Comparison of ENCODE assay signal across 17 cellular contexts in genomic region chr2:65045651-65046050, GRCh38. TPM values are rescaled to one million over a fixed set of nuclear protein-coding genes. Genes with fewer than 3 reads are reported as not detected.
A peak's percentile ranks its signal among the peaks of the same experiment; 100 is the strongest.
DNase-seq lines count a peak whose midpoint lies in the region; ATAC-seq, FAIRE-seq and TF ChIP-seq lines count a peak whose summit lies in the region.
"Had no signal": no experiment of that assay in that cellular context is flagged by ENCODE, and none has a peak within 500 bp of the region (broad histone marks: within the 10 kb centered on the region; RNA-seq: fewer than 3 reads in every experiment).

No MANE protein-coding gene starts in this region.

- peaks cover 22% of the 10 kb centered on the region for H3K9me3 Mint-ChIP-seq in nephron progenitor cell
- H3K9me3 Mint-ChIP-seq in stimulated activated naive CD8-positive, alpha-beta T cell treated with anti-CD3 and anti-CD28 coated beads, Interleukin-15, amount 100 ng/mL, for 72 hours = peaks cover 25 to 37% of the 10 kb centered on the region in 2 donors
- peaks cover 15% of the 10 kb centered on the region for H3K9me3 Mint-ChIP-seq in activated T-cell treated with anti-CD3 and anti-CD28 coated beads, Interleukin-2, amount 50 U/mL, for 4 hours

- TF ChIP-seq CTCF in nephron progenitor cell (IDR thresholded peaks at IDR 0.05) (no peak), kidney (IDR thresholded peaks at IDR 0.05; ENCODE audit: borderline replicate concordance, extremely low read depth, insufficient read depth) (no peak)

- peak overlapping the region; percentile 56 for H3K9ac ChIP-seq in NT2/D1 (ENCODE audit: insufficient read length, low read depth)
- no peak overlapping the region for H3K9ac ChIP-seq in kidney (ENCODE audit: low read length in 2 of 2)

- H3K27ac Mint-ChIP-seq in nephron progenitor cell = no peak overlapping the region
- peak overlapping the region in 1 of 2 donors; percentile 12 for H3K27ac Mint-ChIP-seq in stimulated activated naive CD8-positive, alpha-beta T cell treated with anti-CD3 and anti-CD28 coated beads, Interleukin-15, amount 100 ng/mL, for 72 hours
- H3K27ac Mint-ChIP-seq: activated CD8-positive, alpha-beta T cell treated with anti-CD3 and anti-CD28 coated beads for 36 hours; brain; effector memory CD8-positive, alpha-beta T cell had no signal

- no peak overlapping the region for H3K4me3 Mint-ChIP-seq in nephron progenitor cell
- no peak overlapping the region for H3K4me3 Mint-ChIP-seq in stimulated activated naive CD8-positive, alpha-beta T cell treated with anti-CD3 and anti-CD28 coated beads, Interleukin-15, amount 100 ng/mL, for 72 hours
- H3K4me3 Mint-ChIP-seq in activated T-cell treated with anti-CD3 and anti-CD28 coated beads, Interleukin-2, amount 50 U/mL, for 4 hours = no peak overlapping the region
- H3K4me3 Mint-ChIP-seq: activated CD8-positive, alpha-beta T cell treated with anti-CD3 and anti-CD28 coated beads for 36 hours; brain; effector memory CD8-positive, alpha-beta T cell had no signal

- H3K27ac ChIP-seq in ectodermal cell (ENCODE audit: insufficient read depth, low read depth, low read length, poor library complexity, severe bottlenecking) = peak overlapping the region; percentile 23
- H3K27ac ChIP-seq in kidney (ENCODE audit: low read depth in 2 of 2, low read length in 2 of 2) = no peak overlapping the region
- H3K27ac ChIP-seq: psoas muscle, suprapubic skin had no signal

- DNase-seq in ELR (ENCODE audit: low read depth) (peak; percentile 85), NT2/D1 (ENCODE audit: low read depth, low spot score) (peak; percentile 89), nephron progenitor cell (peak; percentile 7), kidney (no peak), GM19240 (ENCODE audit: insufficient read length, low spot score) (no peak)
- DNase-seq in stimulated activated naive CD8-positive, alpha-beta T cell treated with anti-CD3 and anti-CD28 coated beads, Interleukin-15, amount 100 ng/mL, for 72 hours = no peak
- no peak for DNase-seq in activated T-cell treated with anti-CD3 and anti-CD28 coated beads, Interleukin-2, amount 50 U/mL, for 4 hours
- DNase-seq: activated CD8-positive, alpha-beta T cell treated with anti-CD3 and anti-CD28 coated beads for 36 hours; AML-193; effector memory CD8-positive, alpha-beta T cell; gastrocnemius medialis; psoas muscle had no signal

- H3K4me1 Mint-ChIP-seq in nephron progenitor cell = peaks cover 8% of the 10 kb centered on the region
- peaks cover 1% of the 10 kb centered on the region for H3K4me1 Mint-ChIP-seq in stimulated activated naive CD8-positive, alpha-beta T cell treated with anti-CD3 and anti-CD28 coated beads, Interleukin-15, amount 100 ng/mL, for 72 hours
- peaks cover 1% of the 10 kb centered on the region for H3K4me1 Mint-ChIP-seq in activated T-cell treated with anti-CD3 and anti-CD28 coated beads, Interleukin-2, amount 50 U/mL, for 4 hours (ENCODE audit: low read depth)

- WGBS in ectodermal cell, 2 experiments = 47% methylated on average over 9 to 10 of the region's 10 CpGs

- peaks cover 2% of the 10 kb centered on the region for H3K36me3 ChIP-seq in NT2/D1 (ENCODE audit: insufficient read depth, insufficient read length, low read length)
- peaks cover 10% of the 10 kb centered on the region for H3K36me3 ChIP-seq in ectodermal cell (ENCODE audit: control insufficient read depth, insufficient read depth, low read length)
- H3K36me3 ChIP-seq in kidney (ENCODE audit: control insufficient read depth in 1 of 2, insufficient read depth in 2 of 2, low read length in 2 of 2) = no peaks in the 10 kb centered on the region
- H3K36me3 ChIP-seq: gastrocnemius medialis, suprapubic skin had no signal

- peaks cover 51% of the 10 kb centered on the region for H3K36me3 Mint-ChIP-seq in nephron progenitor cell (ENCODE audit: low read depth)
- H3K36me3 Mint-ChIP-seq in activated T-cell treated with anti-CD3 and anti-CD28 coated beads, Interleukin-2, amount 50 U/mL, for 4 hours (ENCODE audit: insufficient read depth) = peaks cover 16% of the 10 kb centered on the region

- H3K9me3 ChIP-seq in NT2/D1 (ENCODE audit: insufficient read depth, low read length) (peaks cover 48% of the 10 kb centered on the region), ectodermal cell (ENCODE audit: control insufficient read depth, low read length) (no peaks in the 10 kb centered on the region), kidney (ENCODE audit: control insufficient read depth in 1 of 2, low read length in 2 of 2) (no peaks in the 10 kb centered on the region)
- H3K9me3 ChIP-seq: gastrocnemius medialis, psoas muscle, suprapubic skin had no signal

- peaks cover 5% of the 10 kb centered on the region for H3K27me3 Mint-ChIP-seq in nephron progenitor cell (ENCODE audit: low read depth, poor library complexity)
- H3K27me3 Mint-ChIP-seq in stimulated activated naive CD8-positive, alpha-beta T cell treated with anti-CD3 and anti-CD28 coated beads, Interleukin-15, amount 100 ng/mL, for 72 hours = no peaks in the 10 kb centered on the region
- no peaks in the 10 kb centered on the region for H3K27me3 Mint-ChIP-seq in activated T-cell treated with anti-CD3 and anti-CD28 coated beads, Interleukin-2, amount 50 U/mL, for 4 hours (ENCODE audit: low read depth)
- H3K27me3 Mint-ChIP-seq: activated CD8-positive, alpha-beta T cell treated with anti-CD3 and anti-CD28 coated beads for 36 hours; brain; effector memory CD8-positive, alpha-beta T cell had no signal

- peaks cover 5% of the 10 kb centered on the region for H3K4me1 ChIP-seq in NT2/D1 (ENCODE audit: insufficient read depth, insufficient read length)
- H3K4me1 ChIP-seq in ectodermal cell (ENCODE audit: control insufficient read depth, insufficient read depth, low read length) = no peaks in the 10 kb centered on the region
- no peaks in the 10 kb centered on the region for H3K4me1 ChIP-seq in kidney (ENCODE audit: control insufficient read depth in 1 of 2, insufficient read depth in 1 of 2, low read depth in 1 of 2, low read length in 2 of 2)

- intact Hi-C loops in kidney (cut with DNase I) = no loop called here

- FAIRE-seq in kidney (lab: Jason Lieb, UNC) = no peak
- FAIRE-seq: TTC549 had no signal

- ATAC-seq in stimulated activated naive CD8-positive, alpha-beta T cell treated with anti-CD3 and anti-CD28 coated beads, Interleukin-15, amount 100 ng/mL, for 72 hours = no peak
- ATAC-seq in activated T-cell treated with anti-CD3 and anti-CD28 coated beads, Interleukin-2, amount 50 U/mL, for 4 hours = no peak
- ATAC-seq: activated CD8-positive, alpha-beta T cell treated with anti-CD3 and anti-CD28 coated beads for 36 hours; effector memory CD8-positive, alpha-beta T cell; gastrocnemius medialis; HCT116; psoas muscle had no signal

- H3K27me3 ChIP-seq in NT2/D1 (ENCODE audit: insufficient read depth, insufficient read length) = no peaks in the 10 kb centered on the region
- no peaks in the 10 kb centered on the region for H3K27me3 ChIP-seq in ectodermal cell (ENCODE audit: control insufficient read depth, insufficient read depth, low read length, poor library complexity, severe bottlenecking)
- H3K27me3 ChIP-seq: gastrocnemius medialis, suprapubic skin had no signal

- H3K4me3 ChIP-seq in NT2/D1 (ENCODE audit: insufficient read length, low read depth) (no peak overlapping the region), ectodermal cell (ENCODE audit: insufficient read depth, low read depth, low read length) (no peak overlapping the region), kidney (ENCODE audit: low read length in 2 of 2) (no peak overlapping the region)
- H3K4me3 ChIP-seq: gastrocnemius medialis, psoas muscle, suprapubic skin had no signal

RNA-seq across cellular contexts. Expression of gene CEP68, which starts 10.6 kb away (rescaled TPM):
- polyA plus RNA-seq in ectodermal cell (2013, experiment 1 of 4) = 32.1 TPM
- 41.7 TPM for polyA plus RNA-seq in ectodermal cell (2013, experiment 2 of 4)
- 26.3 TPM for polyA plus RNA-seq in ectodermal cell (2013, experiment 3 of 4)
- polyA plus RNA-seq in ectodermal cell (2013, experiment 4 of 4) = 31.4 TPM
- total RNA-seq in kidney = 20.3 TPM
- 5.6 TPM for polyA plus RNA-seq in kidney (ENCODE audit: insufficient read depth, low read depth, low replicate concordance)
- total RNA-seq in activated T-cell treated with anti-CD3 and anti-CD28 coated beads, Interleukin-2, amount 50 U/mL, for 4 hours = 1 to 10 TPM; 2.3 to 5.4 (median 2.9) TPM

RNA-seq across cellular contexts. Expression of gene SLC1A4, which starts 56.5 kb away (rescaled TPM):
- 4.2 TPM for polyA plus RNA-seq in ectodermal cell (2013, experiment 1 of 4)
- 5.6 TPM for polyA plus RNA-seq in ectodermal cell (2013, experiment 2 of 4)
- 2.7 TPM for polyA plus RNA-seq in ectodermal cell (2013, experiment 3 of 4)
- 2.7 TPM for polyA plus RNA-seq in ectodermal cell (2013, experiment 4 of 4)
- total RNA-seq in kidney = 10.6 TPM
- 2.1 TPM for polyA plus RNA-seq in kidney (ENCODE audit: insufficient read depth, low read depth, low replicate concordance)
- total RNA-seq in activated T-cell treated with anti-CD3 and anti-CD28 coated beads, Interleukin-2, amount 50 U/mL, for 4 hours = 10 to 100 TPM in 1 of 3 donors, 1 to 10 TPM in 2; 6.2 to 16.7 (median 9.6) TPM

Comparison
In these comparisons a context has a peak if more than half of its experiments do, and no peak if none do; other contexts are left out.
1. DNase-seq: peak in ELR (single experiment), NT2/D1 (single experiment) and nephron progenitor cell (single experiment); none in stimulated activated naive CD8-positive, alpha-beta T cell treated with anti-CD3 and anti-CD28 coated beads, Interleukin-15, amount 100 ng/mL, for 72 hours (0 of 2), kidney (single experiment), GM19240 (single experiment) and activated T-cell treated with anti-CD3 and anti-CD28 coated beads, Interleukin-2, amount 50 U/mL, for 4 hours (single experiment).